19 cellular contexts compared by ENCODE assay signal in the genomic region with DNA sequence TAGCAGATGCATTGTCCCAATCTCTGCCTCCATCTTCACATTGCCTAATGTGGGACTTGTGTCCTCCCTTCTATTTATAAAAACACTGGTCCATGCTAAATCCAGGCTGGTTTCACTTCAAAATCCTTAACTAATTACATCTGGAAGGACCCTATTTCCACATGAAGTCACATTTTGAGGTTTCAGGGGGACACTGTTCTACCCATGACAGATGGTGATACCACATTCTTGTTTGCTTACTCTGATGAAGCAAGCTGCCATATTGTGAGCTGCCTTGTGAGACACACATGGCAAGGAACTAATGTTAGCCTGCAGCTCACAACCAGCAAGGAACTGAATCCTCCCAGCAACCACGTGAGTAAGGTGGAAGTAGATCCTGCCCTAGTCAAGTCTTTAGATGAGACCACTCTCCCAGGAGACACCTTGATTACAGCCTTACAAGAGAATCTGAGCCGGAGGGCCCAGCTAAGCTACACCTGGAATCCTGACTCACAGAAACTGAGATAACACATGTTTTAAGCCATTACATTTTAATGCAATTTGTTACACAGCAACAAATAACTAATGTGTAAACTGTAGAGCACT.
A peak's percentile ranks its signal among the peaks of the same experiment; 100 is the strongest.
DNase-seq lines count a peak whose midpoint lies in the region; ATAC-seq, FAIRE-seq and TF ChIP-seq lines count a peak whose summit lies in the region.
"Had no signal": no experiment of that assay in that cellular context is flagged by ENCODE, and none has a peak within 500 bp of the region (broad histone marks: within the 10 kb centered on the region; RNA-seq: fewer than 3 reads in every experiment).

No MANE protein-coding gene starts in this region.

- no peak for FAIRE-seq in GM12878 (lab: Jason Lieb, UNC)
- FAIRE-seq in HepG2 (lab: Jason Lieb, UNC) = no peak
- FAIRE-seq: islet of Langerhans had no signal

- 80% methylated on average over 2 of the region's 2 CpGs for WGBS in GM12878 (ENCODE audit: insufficient coverage, insufficient replicate concordance, low lambda C conversion rate, missing lambda C conversion rate)
- 100% methylated on average over 2 of the region's 2 CpGs for WGBS in HepG2 (ENCODE audit: low lambda C conversion rate)

- H3K27me3 Mint-ChIP-seq in activated T-helper 17 cell treated with anti-CD3 and anti-CD28 coated beads, Interleukin-2, amount 50 U/mL, for 72 hours = no peaks in the 10 kb centered on the region
- no peaks in the 10 kb centered on the region for H3K27me3 Mint-ChIP-seq in activated CD4-positive, alpha-beta memory T cell treated with anti-CD3 and anti-CD28 coated beads, Interleukin-2, amount 10 ng/mL, durations not matched to agents 7 days and 5 days
- H3K27me3 Mint-ChIP-seq: activated CD8-positive, alpha-beta T cell treated with anti-CD3 and anti-CD28 coated beads for 36 hours; activated naive CD8-positive, alpha-beta T cell treated with anti-CD3 and anti-CD28 coated beads for 36 hours; activated T-cell treated with anti-CD3 and anti-CD28 coated beads, Interleukin-2, amount 50 U/mL, for 24 hours; stimulated activated naive CD8-positive, alpha-beta T cell treated with anti-CD3 and anti-CD28 coated beads, Interleukin-15, amount 100 ng/mL, for 72 hours had no signal

- SMC1A ChIA-PET in GM12878 (lab: Charles Lee; ENCODE audit: uncharacterized antibody, unreplicated experiment) = interaction anchor here (0.9 to 1.1 kb wide), 3 partner anchors 12 to 153 kb away, joined by 3 read pairs; no protein-coding TSS in a partner anchor

- POLR2A ChIA-PET in GM12878 (lab: Charles Lee) (no interaction called here), HepG2 (lab: Yijun Ruan, JAX) (no interaction called here)
- POLR2A ChIA-PET in activated CD4-positive, alpha-beta memory T cell treated with anti-CD3 and anti-CD28 coated beads, Interleukin-2, amount 10 ng/mL, durations not matched to agents 7 days and 5 days (lab: Charles Lee) = no interaction called here

- H3K36me3 Mint-ChIP-seq in activated T-helper 17 cell treated with anti-CD3 and anti-CD28 coated beads, Interleukin-2, amount 50 U/mL, for 72 hours (ENCODE audit: low read depth) = peaks cover 25% of the 10 kb centered on the region
- H3K36me3 Mint-ChIP-seq in activated CD4-positive, alpha-beta memory T cell treated with anti-CD3 and anti-CD28 coated beads, Interleukin-2, amount 10 ng/mL, durations not matched to agents 7 days and 5 days (ENCODE audit: low read depth) = peaks cover 4% of the 10 kb centered on the region

- no TSS peak for BruUV-seq in GM12878 (replicated peaks; lab: Mats Ljungman, UMichigan)
- no TSS peak for BruUV-seq in HepG2 (replicated peaks; lab: Mats Ljungman, UMichigan)

- no peak overlapping the region for H3K4me3 Mint-ChIP-seq in activated T-helper 17 cell treated with anti-CD3 and anti-CD28 coated beads, Interleukin-2, amount 50 U/mL, for 72 hours
- H3K4me3 Mint-ChIP-seq in activated CD4-positive, alpha-beta memory T cell treated with anti-CD3 and anti-CD28 coated beads, Interleukin-2, amount 10 ng/mL, durations not matched to agents 7 days and 5 days = no peak overlapping the region
- H3K4me3 Mint-ChIP-seq: activated CD8-positive, alpha-beta T cell treated with anti-CD3 and anti-CD28 coated beads for 36 hours; activated naive CD8-positive, alpha-beta T cell treated with anti-CD3 and anti-CD28 coated beads for 36 hours; activated T-cell treated with anti-CD3 and anti-CD28 coated beads, Interleukin-2, amount 50 U/mL, for 24 hours; CD8-positive, alpha-beta memory T cell; stimulated activated naive CD8-positive, alpha-beta T cell treated with anti-CD3 and anti-CD28 coated beads, Interleukin-15, amount 100 ng/mL, for 72 hours had no signal

- TF ChIP-seq POLR2A in GM12878 (IDR thresholded peaks at IDR 0.05; ENCODE audit: low read depth, low read length) (no peak), HepG2 (IDR thresholded peaks at IDR 0.05; ENCODE audit: insufficient read depth in 1 of 2, low read depth in 2 of 2, low read length in 2 of 2) (no peak)

- no peaks in the 10 kb centered on the region for H4K20me1 ChIP-seq in GM12878 (ENCODE audit: control insufficient read depth, insufficient read depth)
- no peaks in the 10 kb centered on the region for H4K20me1 ChIP-seq in HepG2 (ENCODE audit: insufficient read depth, low read length)

- H3K9me3 ChIP-seq in GM12878 (replicated peaks; ENCODE audit: control insufficient read depth, insufficient read depth, low read length) (no peaks in the 10 kb centered on the region), HepG2 (ENCODE audit: low read length) (no peaks in the 10 kb centered on the region)
- H3K9me3 ChIP-seq: right lobe of liver, upper lobe of right lung had no signal

- peak; percentile 30 for DNase-seq in EH (ENCODE audit: low read depth)
- peak; percentile 45 for DNase-seq in NCI-H1694 (lab: John Stamatoyannopoulos, UW)
- no peak for DNase-seq in GM12878 (ENCODE audit: low read depth, low spot score)
- no peak for DNase-seq in HepG2 (ENCODE audit: low spot score)
- DNase-seq in activated CD4-positive, alpha-beta memory T cell treated with anti-CD3 and anti-CD28 coated beads, Interleukin-2, amount 10 ng/mL, durations not matched to agents 7 days and 5 days = no peak
- DNase-seq: activated CD8-positive, alpha-beta T cell treated with anti-CD3 and anti-CD28 coated beads for 36 hours; activated naive CD8-positive, alpha-beta T cell treated with anti-CD3 and anti-CD28 coated beads for 36 hours; activated T-cell treated with anti-CD3 and anti-CD28 coated beads, Interleukin-2, amount 50 U/mL, for 24 hours; CD8-positive, alpha-beta memory T cell; right lobe of liver; stimulated activated naive CD8-positive, alpha-beta T cell treated with anti-CD3 and anti-CD28 coated beads, Interleukin-15, amount 100 ng/mL, for 72 hours; T-helper 1 cell; upper lobe of right lung had no signal

- H3K4me3 ChIP-seq in GM12878 = no peak overlapping the region
- no peak overlapping the region for H3K4me3 ChIP-seq in HepG2 (replicated peaks in 1 of 3; ENCODE audit: insufficient read depth in 1 of 3, low read depth in 2 of 3, low read length in 3 of 3)
- H3K4me3 ChIP-seq: cardiac muscle cell, lung, right lobe of liver, upper lobe of right lung had no signal

- ATAC-seq in GM12878 (peak; percentile 27), HepG2 (no peak), HG03439 (IDR thresholded peaks at IDR 0.05; ENCODE audit: unreplicated experiment) (no peak)
- ATAC-seq in activated T-helper 17 cell treated with anti-CD3 and anti-CD28 coated beads, Interleukin-2, amount 50 U/mL, for 72 hours (replicated peaks) = no peak
- ATAC-seq: activated CD8-positive, alpha-beta T cell treated with anti-CD3 and anti-CD28 coated beads for 36 hours; Right ventricle myocardium inferior; stimulated activated naive CD8-positive, alpha-beta T cell treated with anti-CD3 and anti-CD28 coated beads, Interleukin-15, amount 100 ng/mL, for 72 hours; upper lobe of right lung had no signal

- H3K4me2 ChIP-seq in GM12878 (ENCODE audit: control insufficient read depth, insufficient read depth) (no peak overlapping the region), HepG2 (ENCODE audit: low read depth, low read length) (no peak overlapping the region)

- H3K36me3 ChIP-seq in GM12878 (ENCODE audit: control insufficient read depth in 2 of 2, insufficient read depth in 2 of 2, low read length in 1 of 2) (peaks cover 7 to 13% of the 10 kb centered on the region in 2 experiments), HepG2 (replicated peaks in 1 of 2; ENCODE audit: control insufficient read depth in 1 of 2, insufficient read depth in 2 of 2, low read length in 2 of 2) (peaks cover 8 to 22% of the 10 kb centered on the region in 2 experiments; a peak in 4 of 5 replicates)
- H3K36me3 ChIP-seq: cardiac muscle cell had no signal

- no peak overlapping the region for H3K27ac Mint-ChIP-seq in activated T-helper 17 cell treated with anti-CD3 and anti-CD28 coated beads, Interleukin-2, amount 50 U/mL, for 72 hours
- no peak overlapping the region for H3K27ac Mint-ChIP-seq in activated CD4-positive, alpha-beta memory T cell treated with anti-CD3 and anti-CD28 coated beads, Interleukin-2, amount 10 ng/mL, durations not matched to agents 7 days and 5 days
- H3K27ac Mint-ChIP-seq: activated CD8-positive, alpha-beta T cell treated with anti-CD3 and anti-CD28 coated beads for 36 hours; activated naive CD8-positive, alpha-beta T cell treated with anti-CD3 and anti-CD28 coated beads for 36 hours; activated T-cell treated with anti-CD3 and anti-CD28 coated beads, Interleukin-2, amount 50 U/mL, for 24 hours; CD8-positive, alpha-beta memory T cell; stimulated activated naive CD8-positive, alpha-beta T cell treated with anti-CD3 and anti-CD28 coated beads, Interleukin-15, amount 100 ng/mL, for 72 hours had no signal

- no peaks in the 10 kb centered on the region for H3K27me3 ChIP-seq in GM12878 (replicated peaks in 1 of 2; ENCODE audit: control insufficient read depth in 2 of 2, insufficient read depth in 2 of 2, low read length in 1 of 2)
- no peaks in the 10 kb centered on the region; a peak in 1 of 5 replicates for H3K27me3 ChIP-seq in HepG2 (ENCODE audit: control insufficient read depth in 1 of 2, insufficient read depth in 2 of 2, low read length in 2 of 2)
- H3K27me3 ChIP-seq: cardiac muscle cell, right lobe of liver, upper lobe of right lung had no signal

- H3K9ac ChIP-seq in GM12878 (ENCODE audit: control insufficient read depth, insufficient read depth, low read length) = no peak overlapping the region
- H3K9ac ChIP-seq in HepG2 (ENCODE audit: insufficient read depth, low read depth, low read length) = no peak overlapping the region

- H3K4me1 ChIP-seq in GM12878 (ENCODE audit: control insufficient read depth, insufficient read depth, low read length) (no peaks in the 10 kb centered on the region), HepG2 (ENCODE audit: insufficient read depth, low read length) (no peaks in the 10 kb centered on the region)
- H3K4me1 ChIP-seq: upper lobe of right lung had no signal

- H3K9me3 Mint-ChIP-seq in activated T-helper 17 cell treated with anti-CD3 and anti-CD28 coated beads, Interleukin-2, amount 50 U/mL, for 72 hours = no peaks in the 10 kb centered on the region
- no peaks in the 10 kb centered on the region for H3K9me3 Mint-ChIP-seq in activated CD4-positive, alpha-beta memory T cell treated with anti-CD3 and anti-CD28 coated beads, Interleukin-2, amount 10 ng/mL, durations not matched to agents 7 days and 5 days
- H3K9me3 Mint-ChIP-seq: activated CD8-positive, alpha-beta T cell treated with anti-CD3 and anti-CD28 coated beads for 36 hours; activated naive CD8-positive, alpha-beta T cell treated with anti-CD3 and anti-CD28 coated beads for 36 hours; activated T-cell treated with anti-CD3 and anti-CD28 coated beads, Interleukin-2, amount 50 U/mL, for 24 hours; stimulated activated naive CD8-positive, alpha-beta T cell treated with anti-CD3 and anti-CD28 coated beads, Interleukin-15, amount 100 ng/mL, for 72 hours had no signal

- intact Hi-C loops in GM12878 (cut with micrococcal nuclease; ENCODE audit: unreplicated experiment) (no loop called here), HepG2 (cut with micrococcal nuclease; ENCODE audit: unreplicated experiment) (no loop called here)

- CTCF ChIA-PET in GM12878 (lab: Yijun Ruan, JAX) = interaction anchor here (1.3 to 1.4 kb wide), 2 partner anchors 9 to 21 kb away, joined by 3 to 4 read pairs; no protein-coding TSS in a partner anchor
- CTCF ChIA-PET in HepG2 (lab: Yijun Ruan, JAX; ENCODE audit: low intra/inter-chr PET ratio, low total read pairs) = no interaction called here
- CTCF ChIA-PET in activated CD4-positive, alpha-beta memory T cell treated with anti-CD3 and anti-CD28 coated beads, Interleukin-2, amount 10 ng/mL, durations not matched to agents 7 days and 5 days (lab: Charles Lee) = no interaction called here

- RAD21 ChIA-PET in GM12878 (lab: Charles Lee; ENCODE audit: unreplicated experiment) = interaction anchor here (1.4 kb wide), 1 partner anchor 62 kb away, joined by 3 read pairs; no protein-coding TSS in a partner anchor

- H3K79me2 ChIP-seq in GM12878 (ENCODE audit: control insufficient read depth, insufficient read depth, low read length) (no peaks in the 10 kb centered on the region), HepG2 (ENCODE audit: insufficient read depth, low read length) (no peaks in the 10 kb centered on the region)

- TF ChIP-seq RAD21 in GM12878 (IDR thresholded peaks at IDR 0.05; ENCODE audit: insufficient read depth, low read depth, low read length) (no peak), HepG2 (CRISPR knock-in tag; IDR thresholded peaks at IDR 0.05) (no peak)

- no peak overlapping the region for H2AFZ ChIP-seq in GM12878 (ENCODE audit: control insufficient read depth, low read depth, low read length)
- no peak overlapping the region for H2AFZ ChIP-seq in HepG2 (ENCODE audit: low read length)

- no peak overlapping the region for H3K27ac ChIP-seq in GM12878 (ENCODE audit: control insufficient read depth, insufficient read depth)
- H3K27ac ChIP-seq in HepG2 (ENCODE audit: extremely low read length, insufficient read depth, low read length) = no peak overlapping the region
- H3K27ac ChIP-seq: cardiac muscle cell, right lobe of liver, upper lobe of right lung had no signal

- H3K4me1 Mint-ChIP-seq in activated T-helper 17 cell treated with anti-CD3 and anti-CD28 coated beads, Interleukin-2, amount 50 U/mL, for 72 hours = no peaks in the 10 kb centered on the region
- no peaks in the 10 kb centered on the region for H3K4me1 Mint-ChIP-seq in activated CD4-positive, alpha-beta memory T cell treated with anti-CD3 and anti-CD28 coated beads, Interleukin-2, amount 10 ng/mL, durations not matched to agents 7 days and 5 days
- H3K4me1 Mint-ChIP-seq: CD8-positive, alpha-beta memory T cell had no signal

- no peak for TF ChIP-seq EP300 in GM12878 (IDR thresholded peaks at IDR 0.05; ENCODE audit: borderline replicate concordance in 1 of 2, control insufficient read depth in 1 of 2, low read depth in 2 of 2, low read length in 2 of 2)
- TF ChIP-seq EP300 in HepG2 (IDR thresholded peaks at IDR 0.05; ENCODE audit: low read depth in 2 of 2, low read length in 2 of 2) = no peak
- TF ChIP-seq EP300 in HepG2 (CRISPR knock-in tag; IDR thresholded peaks at IDR 0.05; ENCODE audit: borderline replicate concordance) = no peak

- in situ Hi-C loops in GM12878 (cut with MboI) (no loop called here), HepG2 (cut with HindIII; ENCODE audit: extremely low pct_ligation_motif_present, low pct_unique_long_range_greater_than_20kb) (loop anchor here (25.0 kb wide), 1 partner anchor 179 kb away; no protein-coding TSS in a partner anchor)

- TF ChIP-seq CTCF in GM12878 (IDR thresholded peaks at IDR 0.05 in 2 of 3, conservative IDR thresholded peaks at IDR 0.05 in 1 of 3; ENCODE audit: control insufficient read depth in 2 of 3, extremely low read depth in 1 of 3, insufficient read depth in 1 of 3, low read depth in 3 of 3, low read length in 3 of 3) = no peak
- no peak for TF ChIP-seq CTCF in HepG2 (CRISPR knock-in tag; IDR thresholded peaks at IDR 0.05)

Comparison
In these comparisons a context has a peak if more than half of its experiments do, and no peak if none do; other contexts are left out.
1. DNase-seq: peak in EH (single experiment) and NCI-H1694 (single experiment); none in GM12878 (single experiment), HepG2 (single experiment) and activated CD4-positive, alpha-beta memory T cell treated with anti-CD3 and anti-CD28 coated beads, Interleukin-2, amount 10 ng/mL, durations not matched to agents 7 days and 5 days (single experiment).